Comparison of ENCODE assay signal across 6 cellular contexts in genomic region chr20:3092611-3093379, GRCh38. TPM values are rescaled to one million over a fixed set of nuclear protein-coding genes. Genes with fewer than 3 reads are reported as not detected.
DNase-seq lines count a peak whose midpoint lies in the region; ATAC-seq lines count a peak whose summit lies in the region.

No MANE protein-coding gene starts in this region.

- no peaks in the 10 kb centered on the region for H3K9me3 ChIP-seq in HUES48 (ENCODE audit: control insufficient read depth, insufficient read depth, low read length)
- H3K9me3 ChIP-seq in trophoblast cell (ENCODE audit: insufficient read depth, low read depth, low read length), result peaks cover 2% of the 10 kb centered on the region

- H3K36me3 ChIP-seq in HUES48 (ENCODE audit: control insufficient read depth, insufficient read depth, low read length) (no peaks in the 10 kb centered on the region), trophoblast cell (ENCODE audit: control insufficient read depth in 1 of 2, insufficient read depth in 2 of 2, low read length in 2 of 2) (no peaks in the 10 kb centered on the region)

- H3K9ac ChIP-seq in HUES48 (ENCODE audit: low read depth, low read length) (peak overlapping the region; percentile 54; the same call in 1 of the 2 replicates), trophoblast cell (ENCODE audit: low read length) (peak overlapping the region; percentile 38)

- H3K4me1 ChIP-seq in HUES48 (ENCODE audit: control insufficient read depth, insufficient read depth, low read length), result no peaks in the 10 kb centered on the region
- peaks cover 12 to 13% of the 10 kb centered on the region in 2 experiments for H3K4me1 ChIP-seq in trophoblast cell (ENCODE audit: control insufficient read depth in 1 of 2, insufficient read depth in 2 of 2, low read length in 2 of 2)

- H4K91ac ChIP-seq in trophoblast cell (ENCODE audit: low read depth, low read length), result peak overlapping the region; percentile 76

- H3K4ac ChIP-seq in trophoblast cell (ENCODE audit: low read depth, low read length), result peak overlapping the region; percentile 78

- no peak for ATAC-seq in HG03196 (IDR thresholded peaks at IDR 0.05; ENCODE audit: unreplicated experiment)

- peak overlapping the region; percentile 94 for H4K12ac ChIP-seq in trophoblast cell (ENCODE audit: low read depth, low read length)

- no peak overlapping the region for H3K27ac ChIP-seq in HUES48 (ENCODE audit: low read depth, low read length)
- no peak overlapping the region for H3K27ac ChIP-seq in trophoblast cell (ENCODE audit: low read depth, low read length)

- H2BK12ac ChIP-seq in trophoblast cell (ENCODE audit: low read length), result peak overlapping the region; percentile 73

- H2AFZ ChIP-seq in trophoblast cell (ENCODE audit: insufficient read depth, low read length, poor library complexity), result peak overlapping the region; percentile 91

- H3K79me2 ChIP-seq in trophoblast cell (ENCODE audit: control insufficient read depth, insufficient read depth, low read length, poor library complexity), result peaks cover 4% of the 10 kb centered on the region

- no CpG with 5 or more reads among the region's 81 CpGs for WGBS in trophoblast cell (ENCODE audit: extremely low coverage, insufficient coverage, insufficient read length)

- H2BK5ac ChIP-seq in trophoblast cell (ENCODE audit: low read depth, low read length, poor library complexity), result peak overlapping the region; percentile 57

- H4K8ac ChIP-seq in trophoblast cell (ENCODE audit: low read depth, low read length), result peak overlapping the region; percentile 92

- no peak overlapping the region for H3K23ac ChIP-seq in trophoblast cell (ENCODE audit: low read length)

- peak overlapping the region; percentile 30 for H2AK5ac ChIP-seq in trophoblast cell (ENCODE audit: low read length)

- DNase-seq in astrocyte of the hippocampus (ENCODE audit: low read depth, low spot score) (peak; percentile 32), trophoblast cell (no peak), NCI-H748 treated with DMSO at 0.1 percent for 48 hours (lab: John Stamatoyannopoulos, UW) (no peak), midbrain (lab: John Stamatoyannopoulos, UW) (no peak)

- H3K4me3 ChIP-seq in HUES48 (ENCODE audit: low read depth, low read length) (peak overlapping the region; percentile 63), trophoblast cell (ENCODE audit: low read depth, low read length) (peak overlapping the region; percentile 66)

- peaks cover 16% of the 10 kb centered on the region for H3K79me1 ChIP-seq in trophoblast cell (ENCODE audit: low read length)

- peak overlapping the region; percentile 77 for H3K18ac ChIP-seq in trophoblast cell (ENCODE audit: low read length)

- H3K27me3 ChIP-seq in HUES48 (ENCODE audit: control insufficient read depth, insufficient read depth, low read length) (peaks cover 19% of the 10 kb centered on the region), trophoblast cell (ENCODE audit: insufficient read depth, low read length) (no peaks in the 10 kb centered on the region)

- peak overlapping the region; percentile 73 for H3K14ac ChIP-seq in trophoblast cell (ENCODE audit: low read length)

- peak overlapping the region; percentile 73 for H3K4me2 ChIP-seq in trophoblast cell (ENCODE audit: low read length)

- H2BK120ac ChIP-seq in trophoblast cell (ENCODE audit: insufficient read depth, low read length, poor library complexity), result peak overlapping the region; percentile 75

RNA-seq across cellular contexts. Expression of gene AVP, which starts 8.3 kb away (rescaled TPM):
- polyA plus RNA-seq in trophoblast cell (2013), result not detected in 2 replicates

RNA-seq across cellular contexts. Expression of gene OXT, which starts 21.4 kb away (rescaled TPM):
- 0.12 TPM in 1 of 2 replicates, not detected in the other for polyA plus RNA-seq in trophoblast cell (2013)

RNA-seq across cellular contexts. Expression of gene MRPS26, which starts 46.9 kb away (rescaled TPM):
- 26.6 and 30.1 TPM in 2 replicates for polyA plus RNA-seq in trophoblast cell (2013)

RNA-seq across cellular contexts. Expression of gene GNRH2, which starts 49.4 kb away (rescaled TPM):
- polyA plus RNA-seq in trophoblast cell (2013), result 0.44 TPM in 1 of 2 replicates, not detected in the other
